In the genomic region with DNA sequence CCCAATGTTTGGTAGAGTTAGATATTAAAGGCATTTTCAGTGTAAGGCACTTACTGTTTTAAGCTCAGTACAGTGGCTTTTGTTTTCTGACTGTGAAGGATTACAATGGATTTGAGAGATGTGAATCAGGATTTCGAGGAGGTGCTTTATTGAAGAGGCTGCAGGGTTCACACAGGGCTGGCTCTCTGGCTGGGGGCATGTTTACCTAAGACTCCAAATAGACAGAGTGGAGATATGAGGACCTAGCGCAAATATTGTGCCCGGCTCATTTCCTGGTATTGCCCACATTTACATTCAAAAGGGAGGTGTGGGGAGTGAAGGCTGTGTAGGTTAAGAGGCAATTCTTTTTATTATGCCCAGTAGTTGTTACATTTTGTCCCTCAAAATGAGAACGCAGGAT, we compare ENCODE assay signal across 14 cellular contexts.
DNase-seq lines count a peak whose midpoint lies in the region; ATAC-seq and TF ChIP-seq lines count a peak whose summit lies in the region.
"Had no signal": no experiment of that assay in that cellular context is flagged by ENCODE, and none has a peak within 500 bp of the region (broad histone marks: within the 10 kb centered on the region; RNA-seq: fewer than 3 reads in every experiment).

No MANE protein-coding gene starts in this region.

- H3K9me2 ChIP-seq in PC-3 (replicated peaks; ENCODE audit: low read length) = no peaks in the 10 kb centered on the region

- H3K36me3 ChIP-seq in PC-3 (ENCODE audit: low read depth, low read length) (no peaks in the 10 kb centered on the region), lower lobe of right lung (no peaks in the 10 kb centered on the region), aorta (ENCODE audit: control insufficient read depth in 1 of 2, insufficient read depth in 2 of 2, low read length in 1 of 2) (no peaks in the 10 kb centered on the region)
- H3K36me3 ChIP-seq: ovary had no signal

- no peaks in the 10 kb centered on the region for H4K20me1 ChIP-seq in PC-3 (ENCODE audit: low read length)

- ATAC-seq in PC-3 = no peak
- ATAC-seq in lower lobe of right lung = peak; percentile 80 to 91
- ATAC-seq in aorta (ENCODE audit: low FRiP score) = no peak
- ATAC-seq in HG02798 (IDR thresholded peaks at IDR 0.05; ENCODE audit: poor library complexity, unreplicated experiment) = no peak

- H3F3A ChIP-seq in PC-3 (ENCODE audit: low read length, unreplicated experiment) = no peaks in the 10 kb centered on the region

- no peak overlapping the region for H3K9ac ChIP-seq in PC-3 (ENCODE audit: low read length)
- H3K9ac ChIP-seq: KMS-11 had no signal

- DNase-seq in DMS53 (lab: John Stamatoyannopoulos, UW) (peak; percentile 93), NCI-H1105 treated with DMSO at 0.1 percent for 48 hours (lab: John Stamatoyannopoulos, UW) (peak; percentile 52), PC-3 (no peak), lower lobe of right lung (no peak), aorta (no peak), GM10248 (ENCODE audit: extremely low spot score) (no peak), NOMO-1 (lab: John Stamatoyannopoulos, UW; ENCODE audit: unreplicated experiment in 2 of 2) (no peak)
- DNase-seq: activated CD4-positive, alpha-beta T cell treated with anti-CD3 and anti-CD28 coated beads, Interleukin-2, amount 50 U/mL, for 48 hours; activated gamma-delta T cell treated with Interleukin-2 at 50 U/mL for 16 hours; ovary; stimulated activated CD8-positive, alpha-beta memory T cell treated with anti-CD3 and anti-CD28 coated beads, Interleukin-4, amount 100 ng/mL, for 48 hours; SW 1271 had no signal

- H3K4me3 ChIP-seq in PC-3 (ENCODE audit: low read length) (no peak overlapping the region), lower lobe of right lung (no peak overlapping the region), aorta (ENCODE audit: low read length in 2 of 2) (no peak overlapping the region)
- H3K4me3 ChIP-seq: ovary had no signal

- 29 to 40% methylated on average over 4 of the region's 4 CpGs for WGBS in aorta, 2 donors

- H3K79me2 ChIP-seq in PC-3 (ENCODE audit: low read length) = no peaks in the 10 kb centered on the region

- TF ChIP-seq CTCF in PC-3 (conservative IDR thresholded peaks at IDR 0.05; ENCODE audit: low read depth, low read length) (no peak), lower lobe of right lung (IDR thresholded peaks at IDR 0.05) (no peak), GM10248 (IDR thresholded peaks at IDR 0.05; ENCODE audit: control extremely low read depth, extremely low read depth, low read depth, missing control alignments) (no peak)

- H3K4me1 ChIP-seq in PC-3 (ENCODE audit: insufficient read depth, low read length) = peaks cover 15% of the 10 kb centered on the region; the same call in 1 of the 2 replicates
- H3K4me1 ChIP-seq in lower lobe of right lung = peaks cover 10% of the 10 kb centered on the region
- no peaks in the 10 kb centered on the region for H3K4me1 ChIP-seq in aorta (ENCODE audit: control insufficient read depth in 1 of 2, insufficient read depth in 2 of 2, low read length in 2 of 2)

- H3K9me3 ChIP-seq in PC-3 (ENCODE audit: low read length) = no peaks in the 10 kb centered on the region
- H3K9me3 ChIP-seq in lower lobe of right lung = no peaks in the 10 kb centered on the region
- peaks cover 1% of the 10 kb centered on the region for H3K9me3 ChIP-seq in aorta (ENCODE audit: control insufficient read depth, low read length)
- H3K9me3 ChIP-seq: ovary had no signal

- H3K27ac ChIP-seq in PC-3 (ENCODE audit: low read length) (0 out of 2 replicates have a peak overlapping the region, but pooled peaks have one; percentile 16), lower lobe of right lung (no peak overlapping the region), aorta (ENCODE audit: low read depth in 1 of 2, low read length in 2 of 2) (no peak overlapping the region)
- H3K27ac ChIP-seq: KMS-11, ovary had no signal

- POLR2A ChIA-PET in PC-3 (lab: Charles Lee; ENCODE audit: unreplicated experiment) = no interaction called here
- POLR2A ChIA-PET in GM10248 (lab: Yijun Ruan, JAX) = no interaction called here

- intact Hi-C loops in PC-3 (cut with micrococcal nuclease) = no loop called here
- intact Hi-C loops in lower lobe of right lung (cut with DNase I) = no loop called here
- intact Hi-C loops in aorta (cut with DNase I) = no loop called here

- H3K4me2 ChIP-seq in PC-3 (ENCODE audit: low read length) = no peak overlapping the region
- H3K4me2 ChIP-seq: KMS-11 had no signal

- no TSS peak for BruUV-seq in PC-3 (replicated peaks; lab: Mats Ljungman, UMichigan)

- H2AFZ ChIP-seq in PC-3 (ENCODE audit: low read length) = no peak overlapping the region

- H3K27me3 ChIP-seq in PC-3 (ENCODE audit: low read length) (no peaks in the 10 kb centered on the region), lower lobe of right lung (ENCODE audit: low read depth) (no peaks in the 10 kb centered on the region), aorta (ENCODE audit: control insufficient read depth in 1 of 2, insufficient read depth in 2 of 2, low read length in 1 of 2) (no peaks in the 10 kb centered on the region)
- H3K27me3 ChIP-seq: ovary had no signal

- CTCF ChIA-PET in PC-3 (lab: Charles Lee) (no interaction called here), GM10248 (lab: Yijun Ruan, JAX) (interaction anchor here (1.0 kb wide), 1 partner anchor 10 kb away, joined by 3 read pairs; no protein-coding TSS in a partner anchor)

Comparison
In these comparisons a context has a peak if more than half of its experiments do, and no peak if none do; other contexts are left out.
1. DNase-seq: peak in DMS53 (single experiment) and NCI-H1105 treated with DMSO at 0.1 percent for 48 hours (single experiment); none in PC-3 (single experiment), lower lobe of right lung (single experiment), aorta (0 of 2), GM10248 (single experiment) and NOMO-1 (0 of 2).
2. ATAC-seq: peak in lower lobe of right lung (2 of 2); none in PC-3 (single experiment), aorta (single experiment) and HG02798 (single experiment).